In the genomic region with DNA sequence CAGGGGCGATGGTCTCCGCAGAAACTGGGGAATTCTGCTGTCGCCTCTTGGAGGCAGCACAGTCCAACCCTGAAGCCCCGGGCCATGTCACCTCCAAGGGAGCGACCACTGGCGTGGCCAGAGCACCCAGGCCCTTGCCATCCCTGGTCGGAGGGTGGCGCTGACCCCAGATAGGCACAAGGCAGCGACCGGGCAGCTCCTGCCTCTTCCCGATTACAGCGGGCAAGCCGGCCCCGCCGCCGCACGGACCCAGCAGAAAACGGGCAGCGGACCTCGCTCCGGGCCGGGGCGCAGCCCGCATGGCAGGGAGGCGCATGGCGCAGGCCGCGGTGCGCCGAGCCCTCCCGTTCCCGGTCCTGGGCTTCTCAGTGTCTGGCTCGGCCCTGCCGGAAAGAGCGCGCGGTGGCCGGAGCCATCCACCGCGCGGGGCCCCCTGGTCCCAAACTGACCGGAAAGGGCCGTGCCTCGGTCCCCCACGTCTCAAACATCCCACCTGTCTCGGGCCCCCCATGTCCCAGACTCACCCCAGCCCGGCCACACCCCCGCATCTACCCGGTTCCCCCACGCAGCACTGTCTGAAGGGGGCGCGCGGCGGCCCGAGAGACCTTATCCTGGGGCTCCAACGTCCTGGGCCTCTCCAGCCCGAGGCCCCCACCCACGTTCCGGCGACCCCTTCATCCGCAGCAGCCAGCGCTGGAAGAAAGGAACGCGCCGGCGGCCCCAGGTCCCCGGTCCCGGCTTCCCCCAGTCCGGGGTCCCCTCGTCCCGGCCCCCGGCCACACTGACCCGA, we compare ENCODE assay signal across 8 cellular contexts. TPM values are rescaled to one million over a fixed set of nuclear protein-coding genes. Genes with fewer than 3 reads are reported as not detected.
DNase-seq lines count a peak whose midpoint lies in the region; ATAC-seq and TF ChIP-seq lines count a peak whose summit lies in the region.

No MANE protein-coding gene starts in this region.

- H3K27ac Mint-ChIP-seq in HFFc6 = no peak overlapping the region
- H3K27ac Mint-ChIP-seq in neural crest cell (ENCODE audit: unreplicated experiment) = peak overlapping the region; percentile 84

- H3K36me3 Mint-ChIP-seq in HFFc6 (ENCODE audit: low read depth) (no peaks in the 10 kb centered on the region), neural crest cell (ENCODE audit: low read depth) (no peaks in the 10 kb centered on the region)

- peak; percentile 59 for TF ChIP-seq CTCF in C4-2B (conservative IDR thresholded peaks at IDR 0.05)
- peak; percentile 70 for TF ChIP-seq CTCF in HFFc6 (IDR thresholded peaks at IDR 0.05)
- peak; percentile 28 for TF ChIP-seq CTCF in fibroblast of mammary gland (conservative IDR thresholded peaks at IDR 0.05; ENCODE audit: control insufficient read depth, insufficient read depth, low read depth, low read length)
- TF ChIP-seq CTCF in neural crest cell (conservative IDR thresholded peaks at IDR 0.05) = peak; percentile 54

- peak overlapping the region; percentile 83 for H3K4me3 Mint-ChIP-seq in HFFc6
- peak overlapping the region; percentile 92 for H3K4me3 Mint-ChIP-seq in neural crest cell

- DNase-seq in HFFc6 = peak; percentile 13
- DNase-seq in SW 1271 (lab: John Stamatoyannopoulos, UW) = peak; percentile 43 to 78
- peak; percentile 34 for DNase-seq in fibroblast of mammary gland (ENCODE audit: low read depth)
- peak; percentile 69 for DNase-seq in neural crest cell (ENCODE audit: low read depth, low spot score)
- no peak for DNase-seq in effector CD4-positive, alpha-beta T cell
- no peak for DNase-seq in kidney glomerular epithelial cell (lab: John Stamatoyannopoulos, UW)

- peak overlapping the region; percentile 22 for H3K4me3 ChIP-seq in fibroblast of mammary gland (ENCODE audit: control insufficient read depth, low read depth, low read length)

- H3K9me3 Mint-ChIP-seq in HFFc6 (no peaks in the 10 kb centered on the region), neural crest cell (no peaks in the 10 kb centered on the region)

- H3K27me3 Mint-ChIP-seq in HFFc6 (ENCODE audit: insufficient read depth) (peaks cover 15% of the 10 kb centered on the region), neural crest cell (ENCODE audit: low read depth) (peaks cover 6% of the 10 kb centered on the region)

- H3K4me1 Mint-ChIP-seq in HFFc6 (ENCODE audit: low read depth) (no peaks in the 10 kb centered on the region), neural crest cell (peaks cover 12% of the 10 kb centered on the region)

- no peak for ATAC-seq in HG02678 (IDR thresholded peaks at IDR 0.05; ENCODE audit: unreplicated experiment)

- no peak overlapping the region for H3K27ac ChIP-seq in C4-2B

RNA-seq across cellular contexts. Expression of gene CERS1, which starts 0.7 kb away (rescaled TPM):
- 1 to 10 TPM in 5 of 6 experiments, under 1 TPM in 1; 0.96 to 2.1 (median 1.3) TPM for total RNA-seq in HFFc6 (2021; fragmentation: NEBNext Ultra II Directional; extraction: Animal tissue kit (Norgen Biotek cat#: 25700))
- total RNA-seq in neural crest cell = 27.7 and 29.8 TPM in 2 replicates

RNA-seq across cellular contexts. Expression of gene COPE, which starts 24.0 kb away (rescaled TPM):
- 100 to 1,000 TPM; 268 to 315 (median 286) TPM for total RNA-seq in HFFc6 (2021; fragmentation: NEBNext Ultra II Directional; extraction: Animal tissue kit (Norgen Biotek cat#: 25700))
- total RNA-seq in neural crest cell = 194 and 196 TPM in 2 replicates

RNA-seq across cellular contexts. Expression of gene DDX49, which starts 24.3 kb away (rescaled TPM):
- total RNA-seq in HFFc6 (2021; fragmentation: NEBNext Ultra II Directional; extraction: Animal tissue kit (Norgen Biotek cat#: 25700)) = 10 to 100 TPM; 37.8 to 57.4 (median 44.0) TPM
- total RNA-seq in neural crest cell = 54.9 and 56.6 TPM in 2 replicates

RNA-seq across cellular contexts. Expression of gene HOMER3, which starts 45.8 kb away (rescaled TPM):
- 10 to 100 TPM; 68.1 to 89.1 (median 77.9) TPM for total RNA-seq in HFFc6 (2021; fragmentation: NEBNext Ultra II Directional; extraction: Animal tissue kit (Norgen Biotek cat#: 25700))
- total RNA-seq in neural crest cell = 71.4 and 78.8 TPM in 2 replicates

Comparison
In these comparisons a context has a peak if more than half of its experiments do, and no peak if none do; other contexts are left out.
1. DNase-seq: peak in HFFc6 (single experiment), SW 1271 (2 of 2), fibroblast of mammary gland (single experiment) and neural crest cell (single experiment); none in effector CD4-positive, alpha-beta T cell (single experiment) and kidney glomerular epithelial cell (single experiment).
2. Peak in every context shown above with its lines, with median percentiles within 50 percentile points of each other: CTCF ChIP-seq.